ENCODE assay signal across 8 cellular contexts in the genomic region with DNA sequence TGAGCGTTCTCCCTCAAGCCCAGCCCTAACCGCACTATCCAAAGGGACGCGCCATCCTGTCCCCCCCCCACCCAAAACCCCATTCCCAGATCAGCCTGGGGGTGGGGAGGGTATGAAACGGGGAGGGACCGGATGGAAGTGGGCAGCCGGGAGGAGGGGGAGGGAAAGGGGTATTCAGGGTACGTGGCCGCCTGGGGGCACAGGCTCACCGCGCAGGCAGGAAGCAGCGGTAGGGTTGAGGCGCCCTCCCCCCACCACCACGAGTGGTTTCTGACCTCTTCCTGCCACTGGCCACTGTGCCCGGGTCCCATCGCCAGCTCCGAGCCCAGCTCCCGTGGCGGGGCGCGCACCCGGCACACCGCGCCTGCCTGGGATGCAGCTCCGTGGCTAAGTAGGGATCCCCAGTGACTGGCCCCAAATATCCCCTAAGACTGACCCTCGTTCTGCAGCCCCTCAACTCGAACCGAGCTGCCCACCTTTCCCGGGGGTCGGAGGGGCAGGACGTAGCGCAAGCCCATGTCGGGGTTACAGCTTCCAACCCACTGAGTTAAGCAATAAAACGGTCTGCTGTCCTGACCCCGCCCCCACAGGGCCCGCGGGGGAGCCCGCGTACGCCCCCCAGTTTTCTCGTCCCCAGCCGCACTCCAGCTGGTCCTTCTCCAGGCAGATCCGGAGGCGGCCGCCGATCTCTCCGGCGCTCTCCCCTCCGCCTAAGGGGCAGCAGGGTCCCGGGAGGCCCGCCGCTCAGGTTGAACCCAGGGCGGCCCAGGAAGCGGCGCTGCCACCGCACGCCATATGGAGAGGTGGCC. TPM values are rescaled to one million over a fixed set of nuclear protein-coding genes. Genes with fewer than 3 reads are reported as not detected.
DNase-seq lines count a peak whose midpoint lies in the region; ATAC-seq and TF ChIP-seq lines count a peak whose summit lies in the region.

No MANE protein-coding gene starts in this region.

- POLR2A ChIA-PET in HEK293T (lab: Yijun Ruan, JAX): interaction anchor here (0.7 to 1.4 kb wide), 6 partner anchors 22 to 928 kb away, joined by 3 to 4 read pairs (median 3); no protein-coding TSS in a partner anchor

- H3K27me3 ChIP-seq in cardiac muscle cell: no peaks in the 10 kb centered on the region

- peak overlapping the region; percentile 91 for H3K27ac Mint-ChIP-seq in activated naive CD8-positive, alpha-beta T cell

- peak overlapping the region; percentile 89 for H3K4me3 Mint-ChIP-seq in activated naive CD8-positive, alpha-beta T cell

- DNase-seq in COLO668 (lab: John Stamatoyannopoulos, UW; ENCODE audit: unreplicated experiment) (peak; percentile 81), HEK293T (ENCODE audit: extremely low spot score) (peak; percentile 37), RPMI7951 (ENCODE audit: low read depth) (peak; percentile 96), cardiac muscle cell (ENCODE audit: low read depth in 1 of 2, low spot score in 1 of 2) (peak; percentile 74 to 94), posterior vena cava (ENCODE audit: low spot score) (peak; percentile 93)

- intact Hi-C loops in posterior vena cava (cut with DNase I): loop anchor here in 1 of 2 donors (10.0 kb wide), 1 partner anchor 53 kb away; no protein-coding TSS in a partner anchor

- CTCF ChIA-PET in HEK293T (lab: Yijun Ruan, JAX): interaction anchor here (0.9 to 1.0 kb wide), 2 partner anchors 30 to 115 kb away, joined by 3 to 5 read pairs; no protein-coding TSS in a partner anchor

- H3K4me1 Mint-ChIP-seq in activated naive CD8-positive, alpha-beta T cell (ENCODE audit: low read depth): peaks cover 57% of the 10 kb centered on the region

- no peak for TF ChIP-seq CTCF in cardiac muscle cell (IDR thresholded peaks at IDR 0.05; ENCODE audit: low read depth, low read length)

- peaks cover 11% of the 10 kb centered on the region for H3K4me1 ChIP-seq in cardiac muscle cell (ENCODE audit: low read depth)

- no peaks in the 10 kb centered on the region for H3K9me3 ChIP-seq in cardiac muscle cell (ENCODE audit: low read depth)

- H3K36me3 Mint-ChIP-seq in activated naive CD8-positive, alpha-beta T cell: peaks cover 13% of the 10 kb centered on the region

- no peaks in the 10 kb centered on the region for H3K9me3 Mint-ChIP-seq in activated naive CD8-positive, alpha-beta T cell (ENCODE audit: low read depth)

- H3K27me3 Mint-ChIP-seq in activated naive CD8-positive, alpha-beta T cell: no peaks in the 10 kb centered on the region

- H3K27ac ChIP-seq in cardiac muscle cell: peak overlapping the region; percentile 98

- H3K36me3 ChIP-seq in cardiac muscle cell: no peaks in the 10 kb centered on the region

- H3K4me3 ChIP-seq in cardiac muscle cell: peak overlapping the region; percentile 71

- ATAC-seq in HG02763 (IDR thresholded peaks at IDR 0.05; ENCODE audit: unreplicated experiment) (no peak), HG03439 (IDR thresholded peaks at IDR 0.05; ENCODE audit: unreplicated experiment) (no peak)

TF ChIP-seq in HEK293T, 16 proteins besides CTCF, POLR2A, EP300 and RAD21:
- TF ChIP-seq TARDBP (IDR thresholded peaks at IDR 0.05): no peak
- no peak for TF ChIP-seq SUZ12 (IDR thresholded peaks at IDR 0.05)
- TF ChIP-seq ARNT (IDR thresholded peaks at IDR 0.05): no peak
- no peak for TF ChIP-seq ZNF384 (IDR thresholded peaks at IDR 0.05)

RNA-seq across cellular contexts. Expression of a gene that starts 1.2 kb away (rescaled TPM):
- total RNA-seq in RPMI7951 (2014; rRNA removed; shearing (Covaris generic)): 228 and 231 TPM in 2 replicates
- total RNA-seq in cardiac muscle cell (167 and 169 TPM in 2 replicates), posterior vena cava (100 to 1,000 TPM; 665 to 826 TPM)
- polyA plus RNA-seq in cardiac muscle cell: 171 and 202 TPM in 2 replicates

Comparison
In these comparisons a context has a peak if more than half of its experiments do, and no peak if none do; other contexts are left out.
1. DNase-seq: peak in every context shown above with its lines; median percentile 96 in RPMI7951; 93 in posterior vena cava; 84 in cardiac muscle cell; 81 in COLO668; 37 in HEK293T.